13 cellular contexts compared by ENCODE assay signal in genomic region chr6:21522773-21523490, GRCh38.
DNase-seq lines count a peak whose midpoint lies in the region; ATAC-seq, FAIRE-seq and TF ChIP-seq lines count a peak whose summit lies in the region.
"Had no signal": no experiment of that assay in that cellular context is flagged by ENCODE, and none has a peak within 500 bp of the region (broad histone marks: within the 10 kb centered on the region; RNA-seq: fewer than 3 reads in every experiment).

No MANE protein-coding gene starts in this region.

- ATAC-seq in GM18520 (IDR thresholded peaks at IDR 0.05; ENCODE audit: unreplicated experiment), result no peak
- no peak for ATAC-seq in stimulated activated naive B cell treated with anti-CD40 and anti-IgM and Interleukin-4, amounts not matched to agents 10 μg/mL and 1 μg/mL and 100 μg/mL, for 72 hours (replicated peaks)
- ATAC-seq: mucosa of descending colon had no signal

- no peaks in the 10 kb centered on the region for H4K20me1 ChIP-seq in OCI-LY7 (ENCODE audit: insufficient read depth, low read length)

- no peak overlapping the region for H3K27ac ChIP-seq in OCI-LY7 (ENCODE audit: low read depth, low read length, poor library complexity, severe bottlenecking)
- H3K27ac ChIP-seq in iPS DF 6.9 (ENCODE audit: low read length), result no peak overlapping the region
- H3K27ac ChIP-seq in small intestine (ENCODE audit: low read depth in 1 of 2, low read length in 1 of 2), result no peak overlapping the region

- H3K36me3 ChIP-seq in Caco-2 (ENCODE audit: control insufficient read depth, insufficient read depth, low read length), result no peaks in the 10 kb centered on the region
- H3K36me3 ChIP-seq in OCI-LY7 (ENCODE audit: insufficient read depth, low read length), result no peaks in the 10 kb centered on the region
- H3K36me3 ChIP-seq in iPS DF 6.9 (ENCODE audit: control insufficient read depth, insufficient read depth, low read length), result no peaks in the 10 kb centered on the region
- H3K36me3 ChIP-seq in small intestine (ENCODE audit: control insufficient read depth in 2 of 2, insufficient read depth in 2 of 2, low read length in 2 of 2), result no peaks in the 10 kb centered on the region

- peaks cover 9% of the 10 kb centered on the region for H3K27me3 Mint-ChIP-seq in Caco-2 (ENCODE audit: insufficient read depth, unreplicated experiment)
- no peaks in the 10 kb centered on the region for H3K27me3 Mint-ChIP-seq in stimulated activated naive B cell treated with anti-CD40 and anti-IgM and Interleukin-4, amounts not matched to agents 10 μg/mL and 1 μg/mL and 100 μg/mL, for 72 hours

- no peak overlapping the region for H3K4me3 Mint-ChIP-seq in Caco-2 (ENCODE audit: unreplicated experiment)
- H3K4me3 Mint-ChIP-seq in stimulated activated naive B cell treated with anti-CD40 and anti-IgM and Interleukin-4, amounts not matched to agents 10 μg/mL and 1 μg/mL and 100 μg/mL, for 72 hours, result no peak overlapping the region
- H3K4me3 Mint-ChIP-seq: activated T-helper 1 cell treated with anti-CD3 and anti-CD28 coated beads, Interleukin-12 subunit alpha, Interleukin-12 subunit beta, Interleukin-2, Interleukin-4 antibody, amounts not matched to agents 30 ng/mL and 10 ng/mL and 1 ng/mL, durations not matched to agents 14 hours and 24 hours and 36 hours; HFFc6 had no signal

- CTCF ChIA-PET in Caco-2 (lab: Charles Lee) (interaction anchor here (0.5 kb wide), 1 partner anchor 15 kb away, joined by 3 read pairs; no protein-coding TSS in a partner anchor), HEK293T (lab: Yijun Ruan, JAX) (interaction anchor here (0.6 to 1.6 kb wide), 6 partner anchors 10 to 444 kb away, joined by 3 to 5 read pairs (median 3); no protein-coding TSS in a partner anchor), OCI-LY7 (lab: Charles Lee; ENCODE audit: unreplicated experiment) (no interaction called here)

- H3K79me2 ChIP-seq in OCI-LY7 (ENCODE audit: insufficient read depth, low read depth, low read length), result no peaks in the 10 kb centered on the region

- H3K27ac Mint-ChIP-seq in Caco-2 (ENCODE audit: unreplicated experiment), result no peak overlapping the region
- H3K27ac Mint-ChIP-seq in stimulated activated naive B cell treated with anti-CD40 and anti-IgM and Interleukin-4, amounts not matched to agents 10 μg/mL and 1 μg/mL and 100 μg/mL, for 72 hours, result no peak overlapping the region
- H3K27ac Mint-ChIP-seq: activated T-helper 1 cell treated with anti-CD3 and anti-CD28 coated beads, Interleukin-12 subunit alpha, Interleukin-12 subunit beta, Interleukin-2, Interleukin-4 antibody, amounts not matched to agents 30 ng/mL and 10 ng/mL and 1 ng/mL, durations not matched to agents 14 hours and 24 hours and 36 hours; HFFc6 had no signal

- H3K9me2 ChIP-seq in OCI-LY7 (ENCODE audit: insufficient read depth, low read length), result no peaks in the 10 kb centered on the region

- no peaks in the 10 kb centered on the region for H3K4me1 ChIP-seq in Caco-2
- no peaks in the 10 kb centered on the region for H3K4me1 ChIP-seq in OCI-LY7 (ENCODE audit: insufficient read depth, low read length, poor library complexity, severe bottlenecking)
- H3K4me1 ChIP-seq in iPS DF 6.9 (ENCODE audit: control insufficient read depth, insufficient read depth, low read length), result no peaks in the 10 kb centered on the region
- no peaks in the 10 kb centered on the region for H3K4me1 ChIP-seq in small intestine (ENCODE audit: control insufficient read depth in 2 of 2, insufficient read depth in 1 of 2, low read depth in 1 of 2, low read length in 1 of 2)

- H3K4me3 ChIP-seq in Caco-2 (ENCODE audit: low read depth, low read length) (no peak overlapping the region), OCI-LY7 (ENCODE audit: low read depth, low read length, poor library complexity, severe bottlenecking) (no peak overlapping the region), iPS DF 6.9 (ENCODE audit: low read length) (no peak overlapping the region), small intestine (ENCODE audit: low read depth in 1 of 2, low read length in 2 of 2) (no peak overlapping the region)
- H3K4me3 ChIP-seq: mucosa of descending colon had no signal

- H2AFZ ChIP-seq in OCI-LY7 (ENCODE audit: low read length), result no peak overlapping the region

- H3K27me3 ChIP-seq in Caco-2 (replicated peaks; ENCODE audit: control insufficient read depth, insufficient read depth, low read length), result no peaks in the 10 kb centered on the region
- H3K27me3 ChIP-seq in iPS DF 6.9 (ENCODE audit: control insufficient read depth, insufficient read depth, low read length), result no peaks in the 10 kb centered on the region
- no peaks in the 10 kb centered on the region for H3K27me3 ChIP-seq in small intestine (ENCODE audit: control insufficient read depth in 2 of 2, insufficient read depth in 2 of 2, low read length in 2 of 2)

- peak; percentile 31 to 56 for TF ChIP-seq CTCF in Caco-2 (IDR thresholded peaks at IDR 0.05; ENCODE audit: insufficient read depth in 1 of 2, low read depth in 1 of 2, low read length in 1 of 2, severe bottlenecking in 1 of 2, unreplicated experiment in 1 of 2)
- TF ChIP-seq CTCF in OCI-LY7 (conservative IDR thresholded peaks at IDR 0.05; ENCODE audit: low read length), result peak; percentile 28; the same call in 1 of the 2 replicates

- no peaks in the 10 kb centered on the region for H3K36me3 Mint-ChIP-seq in Caco-2 (ENCODE audit: insufficient read depth, unreplicated experiment)
- no peaks in the 10 kb centered on the region for H3K36me3 Mint-ChIP-seq in stimulated activated naive B cell treated with anti-CD40 and anti-IgM and Interleukin-4, amounts not matched to agents 10 μg/mL and 1 μg/mL and 100 μg/mL, for 72 hours

- intact Hi-C loops in Caco-2 (cut with micrococcal nuclease; ENCODE audit: unreplicated experiment) (loop anchor here (1.0 kb wide), 1 partner anchor 66 kb away; no protein-coding TSS in a partner anchor), OCI-LY7 (cut with micrococcal nuclease; ENCODE audit: unreplicated experiment) (no loop called here)

- no peaks in the 10 kb centered on the region for H3K9me3 ChIP-seq in Caco-2
- no peaks in the 10 kb centered on the region for H3K9me3 ChIP-seq in OCI-LY7 (ENCODE audit: low read length)
- H3K9me3 ChIP-seq in iPS DF 6.9 (ENCODE audit: control insufficient read depth, insufficient read depth, low read length), result no peaks in the 10 kb centered on the region
- no peaks in the 10 kb centered on the region for H3K9me3 ChIP-seq in small intestine (ENCODE audit: control insufficient read depth, low read depth)
- H3K9me3 ChIP-seq: mucosa of descending colon had no signal

- H3K4me1 Mint-ChIP-seq in Caco-2 (ENCODE audit: low read depth, unreplicated experiment), result no peaks in the 10 kb centered on the region
- no peaks in the 10 kb centered on the region for H3K4me1 Mint-ChIP-seq in stimulated activated naive B cell treated with anti-CD40 and anti-IgM and Interleukin-4, amounts not matched to agents 10 μg/mL and 1 μg/mL and 100 μg/mL, for 72 hours

- BruUV-seq in Caco-2 (replicated peaks; lab: Mats Ljungman, UMichigan) (no TSS peak), OCI-LY7 (replicated peaks; lab: Mats Ljungman, UMichigan) (no TSS peak)

- no CpG with 5 or more reads among the region's 21 CpGs for WGBS in iPS DF 6.9 (ENCODE audit: insufficient coverage, insufficient read length)
- 79 to 89% (median 88%) methylated on average over 21 of the region's 21 CpGs for WGBS in small intestine, 3 donors

- FAIRE-seq in small intestine (lab: Jason Lieb, UNC), result no peak

- no peak overlapping the region for H3K4me2 ChIP-seq in OCI-LY7 (ENCODE audit: low read length)

- no peaks in the 10 kb centered on the region for H3K9me3 Mint-ChIP-seq in Caco-2 (ENCODE audit: unreplicated experiment)
- H3K9me3 Mint-ChIP-seq in stimulated activated naive B cell treated with anti-CD40 and anti-IgM and Interleukin-4, amounts not matched to agents 10 μg/mL and 1 μg/mL and 100 μg/mL, for 72 hours, result no peaks in the 10 kb centered on the region
- H3K9me3 Mint-ChIP-seq: activated T-helper 1 cell treated with anti-CD3 and anti-CD28 coated beads, Interleukin-12 subunit alpha, Interleukin-12 subunit beta, Interleukin-2, Interleukin-4 antibody, amounts not matched to agents 30 ng/mL and 10 ng/mL and 1 ng/mL, durations not matched to agents 14 hours and 24 hours and 36 hours; HFFc6 had no signal

- DNase-seq in Caco-2, result peak; percentile 44 to 45
- peak; percentile 48 for DNase-seq in HEK293T (ENCODE audit: extremely low spot score)
- no peak for DNase-seq in OCI-LY7 (ENCODE audit: low spot score)
- DNase-seq in iPS DF 6.9 (ENCODE audit: low read depth, low spot score), result peak; percentile 29
- DNase-seq in small intestine, result no peak
- DNase-seq in 8988T, result no peak
- DNase-seq in stimulated activated naive B cell treated with anti-CD40 and anti-IgM and Interleukin-4, amounts not matched to agents 10 μg/mL and 1 μg/mL and 100 μg/mL, for 72 hours, result no peak
- DNase-seq: cerebellar nuclear complex, EL, HFFc6, mucosa of descending colon had no signal

- POLR2A ChIA-PET in Caco-2 (lab: Charles Lee) (interaction anchor here (0.5 kb wide), 1 partner anchor 619 kb away, joined by 4 read pairs; no protein-coding TSS in a partner anchor), HEK293T (lab: Yijun Ruan, JAX) (interaction anchor here (1.9 kb wide), 1 partner anchor 66 kb away, joined by 5 read pairs; no protein-coding TSS in a partner anchor), OCI-LY7 (lab: Charles Lee) (no interaction called here)

TF ChIP-seq in HEK293T, 16 proteins besides CTCF, POLR2A, EP300 and RAD21:
- TF ChIP-seq SP1 (IDR thresholded peaks at IDR 0.05), result no peak

Comparison
In these comparisons a context has a peak if more than half of its experiments do, and no peak if none do; other contexts are left out.
1. DNase-seq: peak in Caco-2 (2 of 2), HEK293T (single experiment) and iPS DF 6.9 (single experiment); none in OCI-LY7 (single experiment), small intestine (single experiment), 8988T (single experiment) and stimulated activated naive B cell treated with anti-CD40 and anti-IgM and Interleukin-4, amounts not matched to agents 10 μg/mL and 1 μg/mL and 100 μg/mL, for 72 hours (single experiment).